1 cellular context compared by ENCODE assay signal in the genomic region with DNA sequence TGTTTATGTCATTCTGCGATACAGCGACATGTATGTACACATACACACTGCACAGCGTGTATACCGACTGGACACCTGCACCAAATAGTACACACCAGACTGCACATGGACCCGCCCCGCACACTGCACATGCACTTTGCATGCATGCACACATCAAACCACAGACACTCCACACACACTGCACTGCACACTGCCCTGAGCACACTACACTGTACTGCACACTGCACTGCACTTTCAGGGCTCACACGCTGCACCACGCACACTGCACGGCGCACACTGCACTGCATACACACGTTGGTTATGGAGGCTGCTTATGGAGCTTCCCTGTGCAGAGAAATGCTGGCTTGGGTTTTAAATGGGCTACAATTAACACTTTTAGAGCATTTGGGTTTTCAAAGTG.
TF ChIP-seq lines count a peak whose summit lies in the region.

No MANE protein-coding gene starts in this region.

TF ChIP-seq in H1, 55 proteins besides CTCF, POLR2A, EP300 and RAD21:
- no peak for TF ChIP-seq RXRA (IDR thresholded peaks at IDR 0.05; ENCODE audit: insufficient read depth, low read depth, low read length)
- TF ChIP-seq USF2 (IDR thresholded peaks at IDR 0.05; ENCODE audit: low read length), result no peak
- no peak for TF ChIP-seq POU5F1 (IDR thresholded peaks at IDR 0.05; ENCODE audit: low read depth, low read length)
- TF ChIP-seq CREB1 (IDR thresholded peaks at IDR 0.05), result no peak
- no peak for TF ChIP-seq SIN3A (conservative IDR thresholded peaks at IDR 0.05 in 1 of 2, IDR thresholded peaks at IDR 0.05 in 1 of 2; ENCODE audit: low read depth in 1 of 2, low read length in 2 of 2)
- TF ChIP-seq, protein P1, sequence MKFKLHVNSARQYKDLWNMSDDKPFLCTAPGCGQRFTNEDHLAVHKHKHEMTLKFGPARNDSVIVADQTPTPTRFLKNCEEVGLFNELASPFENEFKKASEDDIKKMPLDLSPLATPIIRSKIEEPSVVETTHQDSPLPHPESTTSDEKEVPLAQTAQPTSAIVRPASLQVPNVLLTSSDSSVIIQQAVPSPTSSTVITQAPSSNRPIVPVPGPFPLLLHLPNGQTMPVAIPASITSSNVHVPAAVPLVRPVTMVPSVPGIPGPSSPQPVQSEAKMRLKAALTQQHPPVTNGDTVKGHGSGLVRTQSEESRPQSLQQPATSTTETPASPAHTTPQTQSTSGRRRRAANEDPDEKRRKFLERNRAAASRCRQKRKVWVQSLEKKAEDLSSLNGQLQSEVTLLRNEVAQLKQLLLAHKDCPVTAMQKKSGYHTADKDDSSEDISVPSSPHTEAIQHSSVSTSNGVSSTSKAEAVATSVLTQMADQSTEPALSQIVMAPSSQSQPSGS (IDR thresholded peaks at IDR 0.05; ENCODE audit: low read length), result no peak
- TF ChIP-seq YY1 (IDR thresholded peaks at IDR 0.05; ENCODE audit: low read depth, low read length), result no peak
- no peak for TF ChIP-seq TEAD4 (IDR thresholded peaks at IDR 0.05; ENCODE audit: low read depth, low read length)
- no peak for TF ChIP-seq MAFK (IDR thresholded peaks at IDR 0.05; ENCODE audit: low read depth, low read length)
